13 cellular contexts compared by ENCODE assay signal in the genomic region with DNA sequence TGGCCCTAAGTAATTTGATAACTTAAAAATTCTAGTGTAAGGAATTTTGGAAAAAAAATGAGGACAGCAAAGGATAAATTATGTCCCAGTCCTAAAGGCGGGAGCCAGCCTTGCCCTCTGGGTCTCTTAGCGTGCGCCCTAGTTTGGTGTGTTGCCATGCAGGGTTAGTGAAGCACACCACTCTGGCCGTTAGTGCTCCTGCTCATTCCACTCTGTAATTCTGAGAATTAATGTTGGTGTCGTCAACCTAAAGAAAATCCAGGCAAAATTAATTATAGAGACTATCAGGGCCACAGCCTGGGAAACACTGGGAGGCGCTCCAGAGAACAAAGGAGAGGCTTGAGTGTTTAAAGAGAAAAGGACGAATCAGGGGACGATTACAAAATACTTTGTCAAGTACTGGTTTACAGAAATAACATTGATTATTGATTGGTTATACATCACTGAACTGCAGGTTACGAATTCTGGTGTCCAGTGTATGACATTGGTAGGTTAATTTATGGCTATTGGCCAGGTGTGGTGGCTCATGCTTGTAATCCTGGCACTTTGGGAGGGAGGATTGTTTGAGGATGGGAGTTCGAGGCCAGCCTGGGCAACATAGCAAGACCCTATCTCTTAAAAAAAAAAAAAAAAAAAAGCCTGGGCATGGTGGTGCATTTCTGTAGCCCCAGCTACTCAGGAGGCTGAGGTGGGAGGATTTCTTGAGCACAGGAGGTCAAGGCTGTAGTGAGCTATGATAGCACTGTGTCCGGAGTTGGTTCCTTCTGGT. TPM values are rescaled to one million over a fixed set of nuclear protein-coding genes. Genes with fewer than 3 reads are reported as not detected.
DNase-seq lines count a peak whose midpoint lies in the region; ATAC-seq and TF ChIP-seq lines count a peak whose summit lies in the region.
"Had no signal": no experiment of that assay in that cellular context is flagged by ENCODE, and none has a peak within 500 bp of the region (broad histone marks: within the 10 kb centered on the region; RNA-seq: fewer than 3 reads in every experiment).

No MANE protein-coding gene starts in this region.

- CTCF ChIA-PET in activated CD4-positive, alpha-beta memory T cell treated with anti-CD3 and anti-CD28 coated beads, Interleukin-2, amount 10 ng/mL, durations not matched to agents 7 days and 5 days (lab: Charles Lee): interaction anchor here (1.8 kb wide), 1 partner anchor 15 kb away, joined by 6 read pairs; no protein-coding TSS in a partner anchor

- peak overlapping the region in 3 of 5 donors; percentile 0 to 88 (median 88) for H3K27ac ChIP-seq in stomach

- ATAC-seq in activated naive CD4-positive, alpha-beta T cell treated with anti-CD3 and anti-CD28 coated beads, Interleukin-2, amount 50 U/mL, for 72 hours: no peak
- no peak for ATAC-seq in HG03175 (IDR thresholded peaks at IDR 0.05; ENCODE audit: unreplicated experiment)

- H3K36me3 ChIP-seq in stomach: no peaks in the 10 kb centered on the region
- H3K36me3 ChIP-seq: HAP-1 had no signal

- peaks cover 9 to 42% (median 25%) of the 10 kb centered on the region in 4 donors for H3K4me1 ChIP-seq in stomach

- TF ChIP-seq EP300 in stomach (IDR thresholded peaks at IDR 0.05): no peak

- H3K9me3 ChIP-seq in stomach: no peaks in the 10 kb centered on the region
- H3K9me3 ChIP-seq: HAP-1 had no signal

- peaks cover 59% of the 10 kb centered on the region for H3K4me1 Mint-ChIP-seq in activated naive CD4-positive, alpha-beta T cell treated with anti-CD3 and anti-CD28 coated beads, Interleukin-2, amount 50 U/mL, for 24 hours
- H3K4me1 Mint-ChIP-seq in activated CD4-positive, alpha-beta memory T cell treated with anti-CD3 and anti-CD28 coated beads, Interleukin-2, amount 10 ng/mL, durations not matched to agents 7 days and 5 days: peaks cover 60% of the 10 kb centered on the region
- peaks cover 34% of the 10 kb centered on the region for H3K4me1 Mint-ChIP-seq in glutamatergic neuron (ENCODE audit: low read depth, unreplicated experiment)

- intact Hi-C loops in stomach (cut with DNase I; ENCODE audit: low total_unique reads): no loop called here

- H3K9me3 Mint-ChIP-seq in activated naive CD4-positive, alpha-beta T cell treated with anti-CD3 and anti-CD28 coated beads, Interleukin-2, amount 50 U/mL, for 24 hours: no peaks in the 10 kb centered on the region
- no peaks in the 10 kb centered on the region for H3K9me3 Mint-ChIP-seq in activated naive CD4-positive, alpha-beta T cell treated with anti-CD3 and anti-CD28 coated beads, Interleukin-2, amount 50 U/mL, for 72 hours
- no peaks in the 10 kb centered on the region for H3K9me3 Mint-ChIP-seq in activated CD4-positive, alpha-beta memory T cell treated with anti-CD3 and anti-CD28 coated beads, Interleukin-2, amount 10 ng/mL, durations not matched to agents 7 days and 5 days
- H3K9me3 Mint-ChIP-seq in glutamatergic neuron (ENCODE audit: unreplicated experiment): peaks cover 2% of the 10 kb centered on the region

- 84 to 91% (median 88%) methylated on average over 11 of the region's 11 CpGs for WGBS in stomach, 5 donors

- DNase-seq in activated naive CD4-positive, alpha-beta T cell treated with anti-CD3 and anti-CD28 coated beads, Interleukin-2, amount 50 U/mL, for 72 hours (ENCODE audit: low spot score in 2 of 2): no peak
- no peak for DNase-seq in activated CD4-positive, alpha-beta memory T cell treated with anti-CD3 and anti-CD28 coated beads, Interleukin-2, amount 10 ng/mL, durations not matched to agents 7 days and 5 days
- no peak for DNase-seq in glutamatergic neuron
- DNase-seq in stomach: no peak
- DNase-seq in activated gamma-delta T cell (lab: John Stamatoyannopoulos, UW): no peak
- DNase-seq in AG08396 (ENCODE audit: low spot score): no peak
- DNase-seq: central memory CD4-positive, alpha-beta T cell; islet precursor cell; NCI-H1092; NCI-H526 treated with DMSO at 0.1 percent for 48 hours had no signal

- no peak for TF ChIP-seq POLR2A in stomach (IDR thresholded peaks at IDR 0.05)

- no peaks in the 10 kb centered on the region for H3K27me3 ChIP-seq in stomach

- H3K4me3 Mint-ChIP-seq in activated naive CD4-positive, alpha-beta T cell treated with anti-CD3 and anti-CD28 coated beads, Interleukin-2, amount 50 U/mL, for 24 hours: peak overlapping the region; percentile 47
- H3K4me3 Mint-ChIP-seq in activated CD4-positive, alpha-beta memory T cell treated with anti-CD3 and anti-CD28 coated beads, Interleukin-2, amount 10 ng/mL, durations not matched to agents 7 days and 5 days: peak overlapping the region; percentile 58
- H3K4me3 Mint-ChIP-seq in glutamatergic neuron (ENCODE audit: unreplicated experiment): no peak overlapping the region

- H3K36me3 Mint-ChIP-seq in activated naive CD4-positive, alpha-beta T cell treated with anti-CD3 and anti-CD28 coated beads, Interleukin-2, amount 50 U/mL, for 24 hours: peaks cover 2% of the 10 kb centered on the region
- peaks cover 5 to 29% of the 10 kb centered on the region in 2 donors for H3K36me3 Mint-ChIP-seq in activated naive CD4-positive, alpha-beta T cell treated with anti-CD3 and anti-CD28 coated beads, Interleukin-2, amount 50 U/mL, for 72 hours
- peaks cover 8% of the 10 kb centered on the region for H3K36me3 Mint-ChIP-seq in activated CD4-positive, alpha-beta memory T cell treated with anti-CD3 and anti-CD28 coated beads, Interleukin-2, amount 10 ng/mL, durations not matched to agents 7 days and 5 days (ENCODE audit: low read depth)
- peaks cover 7% of the 10 kb centered on the region for H3K36me3 Mint-ChIP-seq in glutamatergic neuron (ENCODE audit: unreplicated experiment)

- no peaks in the 10 kb centered on the region for H3K27me3 Mint-ChIP-seq in activated naive CD4-positive, alpha-beta T cell treated with anti-CD3 and anti-CD28 coated beads, Interleukin-2, amount 50 U/mL, for 24 hours
- no peaks in the 10 kb centered on the region for H3K27me3 Mint-ChIP-seq in activated CD4-positive, alpha-beta memory T cell treated with anti-CD3 and anti-CD28 coated beads, Interleukin-2, amount 10 ng/mL, durations not matched to agents 7 days and 5 days
- peaks cover 3% of the 10 kb centered on the region for H3K27me3 Mint-ChIP-seq in glutamatergic neuron (ENCODE audit: unreplicated experiment)

- H3K4me3 ChIP-seq in stomach: no peak overlapping the region
- H3K4me3 ChIP-seq: HAP-1 had no signal

- no peak for TF ChIP-seq CTCF in glutamatergic neuron (IDR thresholded peaks at IDR 0.05; ENCODE audit: partially characterized antibody, unreplicated experiment)
- TF ChIP-seq CTCF in stomach (IDR thresholded peaks at IDR 0.05): no peak

- POLR2A ChIA-PET in activated CD4-positive, alpha-beta memory T cell treated with anti-CD3 and anti-CD28 coated beads, Interleukin-2, amount 10 ng/mL, durations not matched to agents 7 days and 5 days (lab: Charles Lee): interaction anchor here (2.1 to 2.7 kb wide), 3 partner anchors 15 to 50 kb away, joined by 15 to 16 read pairs (median 15); no protein-coding TSS in a partner anchor

- H3K27ac Mint-ChIP-seq in activated naive CD4-positive, alpha-beta T cell treated with anti-CD3 and anti-CD28 coated beads, Interleukin-2, amount 50 U/mL, for 24 hours: peak overlapping the region; percentile 88
- peak overlapping the region in 1 of 2 donors; percentile 92 for H3K27ac Mint-ChIP-seq in activated naive CD4-positive, alpha-beta T cell treated with anti-CD3 and anti-CD28 coated beads, Interleukin-2, amount 50 U/mL, for 72 hours
- H3K27ac Mint-ChIP-seq in activated CD4-positive, alpha-beta memory T cell treated with anti-CD3 and anti-CD28 coated beads, Interleukin-2, amount 10 ng/mL, durations not matched to agents 7 days and 5 days: no peak overlapping the region
- peak overlapping the region; percentile 55 for H3K27ac Mint-ChIP-seq in glutamatergic neuron (ENCODE audit: unreplicated experiment)

RNA-seq across cellular contexts. Expression of gene DYNC2I1, which starts 5.8 kb away (rescaled TPM):
- total RNA-seq in activated naive CD4-positive, alpha-beta T cell treated with anti-CD3 and anti-CD28 coated beads, Interleukin-2, amount 50 U/mL, for 72 hours: 10 to 100 TPM; 12.0 to 16.9 TPM
- total RNA-seq in activated CD4-positive, alpha-beta memory T cell treated with anti-CD3 and anti-CD28 coated beads, Interleukin-2, amount 10 ng/mL, durations not matched to agents 7 days and 5 days: 10 to 100 TPM; 12.2 to 16.1 TPM
- total RNA-seq in glutamatergic neuron (ENCODE audit: unreplicated experiment) (21.6 TPM), stomach (10 to 100 TPM; 12.3 to 33.5 (median 22.0) TPM)
- 1 to 10 TPM; 8.1 to 9.5 (median 8.2) TPM for polyA plus RNA-seq in stomach

RNA-seq across cellular contexts. Expression of gene ESYT2, which starts 32.8 kb away (rescaled TPM):
- 10 to 100 TPM; 54.4 to 73.3 TPM for total RNA-seq in activated naive CD4-positive, alpha-beta T cell treated with anti-CD3 and anti-CD28 coated beads, Interleukin-2, amount 50 U/mL, for 72 hours
- total RNA-seq in activated CD4-positive, alpha-beta memory T cell treated with anti-CD3 and anti-CD28 coated beads, Interleukin-2, amount 10 ng/mL, durations not matched to agents 7 days and 5 days: 100 to 1,000 TPM; 128 to 133 TPM
- 41.9 TPM for total RNA-seq in glutamatergic neuron (ENCODE audit: unreplicated experiment)
- total RNA-seq in stomach: 100 to 1,000 TPM in 2 of 5 donors, 10 to 100 TPM in 3; 21.6 to 137 (median 62.6) TPM
- polyA plus RNA-seq in stomach: 10 to 100 TPM in 1 of 3 donors, 1 to 10 TPM in 2; 7.6 to 22.2 (median 7.8) TPM
